ENCODE assay signal across 1 cellular context in the genomic region with DNA sequence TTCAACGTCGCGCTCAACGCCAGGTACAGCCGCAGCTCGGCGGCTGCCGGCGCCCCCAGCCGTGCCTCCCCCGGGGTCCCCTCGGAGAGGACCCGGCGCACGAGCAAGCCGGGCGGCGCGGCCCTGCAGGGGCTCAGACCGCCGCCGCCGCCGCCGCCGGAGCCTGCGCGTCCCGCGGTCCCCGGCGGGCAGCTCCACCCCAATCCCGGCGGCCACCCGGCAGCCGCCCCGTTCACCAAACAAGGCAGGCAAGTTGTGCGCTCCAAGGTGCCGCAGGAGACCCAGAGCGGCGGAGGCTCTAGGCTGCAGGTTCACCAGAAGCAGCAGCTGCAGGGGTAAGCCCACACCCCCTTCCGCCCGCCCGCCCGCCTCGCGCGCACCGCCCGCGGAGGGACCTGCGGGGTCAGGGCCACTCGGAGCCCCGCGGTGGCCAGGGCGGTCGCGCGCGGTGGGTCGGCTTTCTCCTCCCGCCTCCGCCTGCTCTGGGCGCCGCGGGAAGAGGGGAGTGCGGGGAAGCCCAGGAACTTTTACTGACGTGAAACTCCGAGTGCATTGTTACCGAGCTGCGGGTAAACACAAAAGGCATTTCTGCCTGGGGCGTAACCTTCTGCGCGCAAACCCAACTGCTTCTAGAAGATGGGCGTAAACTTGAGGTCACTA.
TF ChIP-seq lines count a peak whose summit lies in the region.

No MANE protein-coding gene starts in this region.

TF ChIP-seq in WTC11, 78 proteins besides CTCF, POLR2A, EP300 and RAD21 (continued from another document):
- no peak for TF ChIP-seq GTF2I (CRISPR knock-in tag; conservative IDR thresholded peaks at IDR 0.05)
- TF ChIP-seq IRF2 (CRISPR knock-in tag; IDR thresholded peaks at IDR 0.05; ENCODE audit: borderline replicate concordance, low read depth): no peak
- TF ChIP-seq EMX1 (CRISPR knock-in tag; IDR thresholded peaks at IDR 0.05): no peak
- no peak for TF ChIP-seq ZNF263 (CRISPR knock-in tag; IDR thresholded peaks at IDR 0.05; ENCODE audit: low read depth)
- TF ChIP-seq CREM (CRISPR knock-in tag; IDR thresholded peaks at IDR 0.05): no peak; the same call in 1 of the 2 replicates
- peak; percentile 58 for TF ChIP-seq FOXP1 (CRISPR knock-in tag; IDR thresholded peaks at IDR 0.05; ENCODE audit: borderline replicate concordance)
